Comparison of ENCODE assay signal across 13 cellular contexts in genomic region chr15:40932625-40933519, GRCh38. TPM values are rescaled to one million over a fixed set of nuclear protein-coding genes. Genes with fewer than 3 reads are reported as not detected.
DNase-seq lines count a peak whose midpoint lies in the region; ATAC-seq lines count a peak whose summit lies in the region.
"Had no signal": no experiment of that assay in that cellular context is flagged by ENCODE, and none has a peak within 500 bp of the region (broad histone marks: within the 10 kb centered on the region; RNA-seq: fewer than 3 reads in every experiment).

No MANE protein-coding gene starts in this region.

- H3K4me1 ChIP-seq in skeletal muscle tissue (ENCODE audit: control insufficient read depth in 3 of 3, insufficient read depth in 3 of 3, low read length in 3 of 3): peaks cover 38 to 76% (median 67%) of the 10 kb centered on the region in 3 donors

- peaks cover 46 to 51% (median 47%) of the 10 kb centered on the region in 3 donors for H3K27me3 ChIP-seq in skeletal muscle tissue (ENCODE audit: control insufficient read depth in 3 of 3, insufficient read depth in 3 of 3, low read length in 3 of 3)

- H3K36me3 ChIP-seq in skeletal muscle tissue (ENCODE audit: control insufficient read depth in 3 of 3, insufficient read depth in 3 of 3, low read length in 3 of 3): peaks cover 0 to 10% (median 4%) of the 10 kb centered on the region in 3 donors

- peak overlapping the region in 2 of 3 donors; percentile 7 to 77 for H3K4me3 ChIP-seq in skeletal muscle tissue (ENCODE audit: low read length in 3 of 3)

- no peak overlapping the region for H3K27ac ChIP-seq in skeletal muscle tissue (ENCODE audit: low read depth, low read length)
- H3K27ac ChIP-seq: RWPE1 had no signal

- H3K9me3 ChIP-seq in skeletal muscle tissue (ENCODE audit: control insufficient read depth in 3 of 3, low read length in 3 of 3): no peaks in the 10 kb centered on the region

- H3K9ac ChIP-seq in skeletal muscle tissue (ENCODE audit: low read depth in 1 of 3, low read length in 3 of 3): peak overlapping the region in 1 of 3 donors; percentile 77

- no peak for ATAC-seq in GM21447 (IDR thresholded peaks at IDR 0.05; ENCODE audit: unreplicated experiment)
- no peak for ATAC-seq in GM18519 (IDR thresholded peaks at IDR 0.05; ENCODE audit: low FRiP score, unreplicated experiment)
- ATAC-seq: HCT116 had no signal

- peak; percentile 16 for DNase-seq in NCI-H1105 treated with DMSO at 0.1 percent for 48 hours (lab: John Stamatoyannopoulos, UW)
- DNase-seq in NCI-H1105 (lab: John Stamatoyannopoulos, UW): no peak
- DNase-seq in NCI-H774 (lab: John Stamatoyannopoulos, UW): peak; percentile 62
- DNase-seq in left kidney (ENCODE audit: low read depth, low spot score): peak; percentile 46
- DNase-seq in SKM-1 treated with dmso at 0.1 percent for 144 hours (lab: John Stamatoyannopoulos, UW; ENCODE audit: unreplicated experiment): no peak
- DNase-seq: activated CD4-positive, alpha-beta T cell treated with anti-CD3 and anti-CD28 coated beads, Interleukin-2, amount 10 ng/mL, durations not matched to agents 24 days and 14 days; CD4-positive, alpha-beta memory T cell had no signal

RNA-seq across cellular contexts. Expression of gene DLL4, which starts 3.7 kb away (rescaled TPM):
- total RNA-seq in skeletal muscle tissue: 11.5 TPM
- total RNA-seq: A172; activated CD4-positive, alpha-beta T cell treated with anti-CD3 and anti-CD28 coated beads, Interleukin-2, amount 10 ng/mL, durations not matched to agents 24 days and 14 days; CD4-positive, alpha-beta memory T cell had no signal

RNA-seq across cellular contexts. Expression of gene CHAC1, which starts 20.4 kb away (rescaled TPM):
- total RNA-seq in skeletal muscle tissue: 0.52 TPM

RNA-seq across cellular contexts. Expression of gene VPS18, which starts 38.6 kb away (rescaled TPM):
- 20.9 TPM for total RNA-seq in skeletal muscle tissue

RNA-seq across cellular contexts. Expression of gene RHOV, which starts 58.8 kb away (rescaled TPM):
- total RNA-seq in skeletal muscle tissue: 1.0 TPM
- total RNA-seq: CD4-positive, alpha-beta memory T cell had no signal

Comparison
In these comparisons a context has a peak if more than half of its experiments do, and no peak if none do; other contexts are left out.
1. DNase-seq: peak in NCI-H1105 treated with DMSO at 0.1 percent for 48 hours (single experiment), NCI-H774 (single experiment) and left kidney (single experiment); none in NCI-H1105 (single experiment) and SKM-1 treated with dmso at 0.1 percent for 144 hours (single experiment).